ENCODE assay signal across 16 cellular contexts in genomic region chr2:37020887-37021796, GRCh38. TPM values are rescaled to one million over a fixed set of nuclear protein-coding genes. Genes with fewer than 3 reads are reported as not detected.
DNase-seq lines count a peak whose midpoint lies in the region; ATAC-seq, FAIRE-seq and TF ChIP-seq lines count a peak whose summit lies in the region.
"Had no signal": no experiment of that assay in that cellular context is flagged by ENCODE, and none has a peak within 500 bp of the region (broad histone marks: within the 10 kb centered on the region; RNA-seq: fewer than 3 reads in every experiment).

No MANE protein-coding gene starts in this region.

- no peaks in the 10 kb centered on the region for H3K27me3 Mint-ChIP-seq in naive thymus-derived CD4-positive, alpha-beta T cell
- H3K27me3 Mint-ChIP-seq: activated CD8-positive, alpha-beta T cell treated with anti-CD3 and anti-CD28 coated beads for 36 hours had no signal

- no peak overlapping the region for H3K4me3 Mint-ChIP-seq in naive thymus-derived CD4-positive, alpha-beta T cell
- H3K4me3 Mint-ChIP-seq: activated CD8-positive, alpha-beta T cell treated with anti-CD3 and anti-CD28 coated beads for 36 hours had no signal

- DNase-seq in HepG2 (ENCODE audit: low spot score) (no peak), right lobe of liver (no peak), fibroblast of pulmonary artery (ENCODE audit: low read depth) (peak; percentile 45), pancreas (no peak), aorta (no peak)
- DNase-seq in naive thymus-derived CD4-positive, alpha-beta T cell = no peak
- DNase-seq: activated CD8-positive, alpha-beta T cell treated with anti-CD3 and anti-CD28 coated beads for 36 hours; NCI-H187; NCI-H82; SHP77 had no signal

- no peaks in the 10 kb centered on the region for H3K27me3 ChIP-seq in HepG2 (ENCODE audit: control insufficient read depth in 1 of 2, insufficient read depth in 2 of 2, low read length in 2 of 2)
- no peaks in the 10 kb centered on the region for H3K27me3 ChIP-seq in right lobe of liver
- H3K27me3 ChIP-seq in pancreas = no peaks in the 10 kb centered on the region
- H3K27me3 ChIP-seq in aorta (ENCODE audit: control insufficient read depth in 1 of 2, insufficient read depth in 2 of 2, low read length in 1 of 2) = no peaks in the 10 kb centered on the region
- no peaks in the 10 kb centered on the region for H3K27me3 ChIP-seq in naive thymus-derived CD4-positive, alpha-beta T cell (ENCODE audit: control insufficient read depth in 2 of 2, insufficient read depth in 2 of 2, low read length in 2 of 2)
- H3K27me3 ChIP-seq: neutrophil had no signal

- no peaks in the 10 kb centered on the region for H3K79me2 ChIP-seq in HepG2 (ENCODE audit: insufficient read depth, low read length)

- no peak overlapping the region for H3K4me2 ChIP-seq in HepG2 (ENCODE audit: low read depth, low read length)
- H3K4me2 ChIP-seq: KMS-11 had no signal

- FAIRE-seq in HepG2 (lab: Jason Lieb, UNC) (no peak), pancreas (lab: Jason Lieb, UNC) (peak; percentile 85)
- FAIRE-seq: colon, keratinocyte had no signal

- CTCF ChIA-PET in HepG2 (lab: Yijun Ruan, JAX; ENCODE audit: low intra/inter-chr PET ratio, low total read pairs) = no interaction called here
- CTCF ChIA-PET in naive thymus-derived CD4-positive, alpha-beta T cell (lab: Charles Lee) = no interaction called here

- no peak overlapping the region for H3K9ac ChIP-seq in HepG2 (ENCODE audit: insufficient read depth, low read depth, low read length)
- H3K9ac ChIP-seq: KMS-11 had no signal

- peaks cover 5 to 25% of the 10 kb centered on the region in 2 experiments for H3K36me3 ChIP-seq in HepG2 (replicated peaks in 1 of 2; ENCODE audit: control insufficient read depth in 1 of 2, insufficient read depth in 2 of 2, low read length in 2 of 2)
- peaks cover 0 to 46% (median 6%) of the 10 kb centered on the region in 4 donors for H3K36me3 ChIP-seq in right lobe of liver
- peaks cover 0 to 29% (median 16%) of the 10 kb centered on the region in 3 donors for H3K36me3 ChIP-seq in pancreas
- peaks cover 2 to 3% of the 10 kb centered on the region in 2 donors for H3K36me3 ChIP-seq in aorta (ENCODE audit: control insufficient read depth in 1 of 2, insufficient read depth in 2 of 2, low read length in 1 of 2)
- H3K36me3 ChIP-seq in naive thymus-derived CD4-positive, alpha-beta T cell (ENCODE audit: control insufficient read depth in 2 of 3, insufficient read depth in 3 of 3, low read length in 3 of 3) = peaks cover 9 to 74% (median 22%) of the 10 kb centered on the region in 3 experiments

- H3K27ac ChIP-seq in HepG2 (ENCODE audit: extremely low read length, insufficient read depth, low read length) (no peak overlapping the region), right lobe of liver (no peak overlapping the region), pancreas (peak overlapping the region in 1 of 4 donors; percentile 24), aorta (ENCODE audit: low read depth in 1 of 2, low read length in 2 of 2) (peak overlapping the region; percentile 4 to 61)
- no peak overlapping the region for H3K27ac ChIP-seq in naive thymus-derived CD4-positive, alpha-beta T cell (ENCODE audit: low read depth, low read length)
- H3K27ac ChIP-seq: KMS-11, neutrophil had no signal

- peak overlapping the region in 1 of 9 donors; percentile 17 for H3K27ac Mint-ChIP-seq in naive thymus-derived CD4-positive, alpha-beta T cell
- H3K27ac Mint-ChIP-seq: activated CD8-positive, alpha-beta T cell treated with anti-CD3 and anti-CD28 coated beads for 36 hours had no signal

- H3K9me3 ChIP-seq in HepG2 (ENCODE audit: low read length) (no peaks in the 10 kb centered on the region), right lobe of liver (no peaks in the 10 kb centered on the region), pancreas (no peaks in the 10 kb centered on the region), aorta (ENCODE audit: control insufficient read depth, low read length) (no peaks in the 10 kb centered on the region)
- no peaks in the 10 kb centered on the region for H3K9me3 ChIP-seq in naive thymus-derived CD4-positive, alpha-beta T cell (ENCODE audit: control insufficient read depth in 2 of 3, low read length in 3 of 3)
- H3K9me3 ChIP-seq: neutrophil had no signal

- H3K4me3 ChIP-seq in HepG2 (replicated peaks in 1 of 3; ENCODE audit: insufficient read depth in 1 of 3, low read depth in 2 of 3, low read length in 3 of 3) = no peak overlapping the region
- no peak overlapping the region for H3K4me3 ChIP-seq in right lobe of liver
- no peak overlapping the region for H3K4me3 ChIP-seq in fibroblast of pulmonary artery (replicated peaks; ENCODE audit: low read depth, low read length)
- H3K4me3 ChIP-seq in pancreas = no peak overlapping the region
- no peak overlapping the region for H3K4me3 ChIP-seq in aorta (ENCODE audit: low read length in 2 of 2)
- no peak overlapping the region for H3K4me3 ChIP-seq in naive thymus-derived CD4-positive, alpha-beta T cell (ENCODE audit: low read length)

- in situ Hi-C loops in HepG2 (cut with HindIII; ENCODE audit: extremely low pct_ligation_motif_present, low pct_unique_long_range_greater_than_20kb) = loop anchor here (10.0 kb wide), 1 partner anchor 236 kb away; no protein-coding TSS in a partner anchor

- TF ChIP-seq RAD21 in HepG2 (CRISPR knock-in tag; IDR thresholded peaks at IDR 0.05) = no peak

- H3K4me1 ChIP-seq in HepG2 (ENCODE audit: insufficient read depth, low read length) (no peaks in the 10 kb centered on the region), right lobe of liver (no peaks in the 10 kb centered on the region), pancreas (peaks cover 0 to 11% (median 0%) of the 10 kb centered on the region in 3 donors), aorta (ENCODE audit: control insufficient read depth in 1 of 2, insufficient read depth in 2 of 2, low read length in 2 of 2) (peaks cover 0 to 6% of the 10 kb centered on the region in 2 donors)
- no peaks in the 10 kb centered on the region for H3K4me1 ChIP-seq in naive thymus-derived CD4-positive, alpha-beta T cell (ENCODE audit: control insufficient read depth in 2 of 2, insufficient read depth in 2 of 2, low read length in 2 of 2)

- 94% methylated on average over 5 of the region's 5 CpGs for WGBS in HepG2 (ENCODE audit: low lambda C conversion rate)
- WGBS in right lobe of liver (ENCODE audit: insufficient coverage, low coverage, low lambda C conversion rate, missing lambda C conversion rate) = 92% methylated on average over 5 of the region's 5 CpGs
- WGBS in pancreas, 2 donors = 94 to 96% methylated on average over 5 of the region's 5 CpGs
- WGBS in aorta, 2 donors = 65 to 66% methylated on average over 5 of the region's 5 CpGs

- H2AFZ ChIP-seq in HepG2 (ENCODE audit: low read length) = no peak overlapping the region

- TF ChIP-seq EP300 in HepG2 (IDR thresholded peaks at IDR 0.05; ENCODE audit: low read depth in 2 of 2, low read length in 2 of 2) = no peak
- TF ChIP-seq EP300 in HepG2 (CRISPR knock-in tag; IDR thresholded peaks at IDR 0.05; ENCODE audit: borderline replicate concordance) = no peak

- no TSS peak for BruUV-seq in HepG2 (replicated peaks; lab: Mats Ljungman, UMichigan)

- H3K4me1 Mint-ChIP-seq in naive thymus-derived CD4-positive, alpha-beta T cell = no peaks in the 10 kb centered on the region

- TF ChIP-seq POLR2A in HepG2 (IDR thresholded peaks at IDR 0.05; ENCODE audit: insufficient read depth in 1 of 2, low read depth in 2 of 2, low read length in 2 of 2) (no peak), right lobe of liver (IDR thresholded peaks at IDR 0.05) (no peak)

- intact Hi-C loops in HepG2 (cut with micrococcal nuclease; ENCODE audit: unreplicated experiment) = no loop called here
- intact Hi-C loops in right lobe of liver (cut with DNase I) = no loop called here
- intact Hi-C loops in pancreas (cut with DNase I) = no loop called here
- intact Hi-C loops in aorta (cut with DNase I) = no loop called here
- intact Hi-C loops in naive thymus-derived CD4-positive, alpha-beta T cell (cut with micrococcal nuclease) = no loop called here

- peaks cover 5 to 53% (median 27%) of the 10 kb centered on the region in 5 donors for H3K36me3 Mint-ChIP-seq in naive thymus-derived CD4-positive, alpha-beta T cell

- no peaks in the 10 kb centered on the region for H4K20me1 ChIP-seq in HepG2 (ENCODE audit: insufficient read depth, low read length)

- H3K9me3 Mint-ChIP-seq in naive thymus-derived CD4-positive, alpha-beta T cell = no peaks in the 10 kb centered on the region
- H3K9me3 Mint-ChIP-seq: activated CD8-positive, alpha-beta T cell treated with anti-CD3 and anti-CD28 coated beads for 36 hours had no signal

- POLR2A ChIA-PET in HepG2 (lab: Yijun Ruan, JAX) = no interaction called here
- POLR2A ChIA-PET in naive thymus-derived CD4-positive, alpha-beta T cell (lab: Charles Lee) = no interaction called here

- TF ChIP-seq CTCF in HepG2 (CRISPR knock-in tag; IDR thresholded peaks at IDR 0.05) (no peak), right lobe of liver (IDR thresholded peaks at IDR 0.05) (no peak), fibroblast of pulmonary artery (IDR thresholded peaks at IDR 0.05; ENCODE audit: low read length, missing control alignments) (no peak), pancreas (IDR thresholded peaks at IDR 0.05) (no peak)

- ATAC-seq in HepG2 (no peak), right lobe of liver (no peak), pancreas (peak in 1 of 4 donors; percentile 9), aorta (ENCODE audit: low FRiP score) (peak; percentile 29), GM21619 (IDR thresholded peaks at IDR 0.05; ENCODE audit: unreplicated experiment) (no peak), HG03520 (IDR thresholded peaks at IDR 0.05; ENCODE audit: unreplicated experiment) (no peak)
- ATAC-seq in naive thymus-derived CD4-positive, alpha-beta T cell = no peak
- ATAC-seq: activated CD8-positive, alpha-beta T cell treated with anti-CD3 and anti-CD28 coated beads for 36 hours had no signal

RNA-seq across cellular contexts. Expression of gene STRN, which starts 54.8 kb away (rescaled TPM):
- 19.3 and 28.4 TPM in 2 replicates for total RNA-seq in HepG2 (2016; rRNA removed; fragmentation: Illumina TruSeq; extraction: Trizol)
- total RNA-seq in HepG2 (2016; cell fraction: cytosol; rRNA removed; fragmentation: Illumina TruSeq; extraction: Trizol; ENCODE audit: low read depth) = 2.6 and 3.9 TPM in 2 replicates
- total RNA-seq in HepG2 (2016; cell fraction: insoluble cytoplasmic fraction; rRNA removed; fragmentation: Illumina TruSeq; extraction: Trizol) = 18.1 and 28.1 TPM in 2 replicates
- 4.7 and 5.6 TPM in 2 replicates for total RNA-seq in HepG2 (2016; cell fraction: membrane; rRNA removed; fragmentation: Illumina TruSeq; extraction: Trizol)
- total RNA-seq in HepG2 (2016; cell fraction: nucleus; rRNA removed; fragmentation: Illumina TruSeq; extraction: Trizol) = 13.5 and 15.6 TPM in 2 replicates
- polyA plus RNA-seq in HepG2 (2011; rRNA removed) = 8.8 and 10.4 TPM in 2 replicates
- 4.5 and 5.8 TPM in 2 replicates for polyA plus RNA-seq in HepG2 (2011; cell fraction: cytosol; rRNA removed)
- polyA plus RNA-seq in HepG2 (2011; cell fraction: nucleus; rRNA removed) = 7.3 and 7.7 TPM in 2 replicates
- polyA plus RNA-seq in HepG2 (2012) = 9.5 and 11.1 TPM in 2 replicates
- 0.25 and 0.29 TPM in 2 replicates for polyA plus RNA-seq in HepG2 (2016; cell fraction: cytosol; fragmentation: Illumina TruSeq; extraction: Trizol; ENCODE audit: low read depth)
- polyA plus RNA-seq in HepG2 (2016; cell fraction: insoluble cytoplasmic fraction; fragmentation: Illumina TruSeq; extraction: Trizol; ENCODE audit: low read depth) = 12.8 and 13.6 TPM in 2 replicates
- polyA plus RNA-seq in HepG2 (2016; cell fraction: membrane; fragmentation: Illumina TruSeq; extraction: Trizol; ENCODE audit: low read depth) = 1.2 and 1.6 TPM in 2 replicates
- 8.9 and 9.6 TPM in 2 replicates for polyA plus RNA-seq in HepG2 (2016; cell fraction: nucleus; fragmentation: Illumina TruSeq; extraction: Trizol; ENCODE audit: insufficient read depth, low read depth)
- 20.8 and 25.5 TPM in 2 replicates for polyA minus RNA-seq in HepG2 (2011; rRNA and poly(A)+ RNA removed; ENCODE audit: low replicate concordance)
- 17.0 and 22.1 TPM in 2 replicates for polyA minus RNA-seq in HepG2 (2011; cell fraction: cytosol; rRNA and poly(A)+ RNA removed)
- polyA minus RNA-seq in HepG2 (2011; cell fraction: nucleus; rRNA and poly(A)+ RNA removed) = 30.6 and 31.7 TPM in 2 replicates
- 10 to 100 TPM in 2 of 6 experiments, 1 to 10 TPM in 4; 6.2 to 10.6 (median 8.2) TPM for total RNA-seq in right lobe of liver
- total RNA-seq in pancreas = 10 to 100 TPM in 2 of 6 donors, 1 to 10 TPM in 4; 6.9 to 16.2 (median 8.7) TPM
- 1 to 10 TPM; 1.8 to 3.0 TPM for polyA plus RNA-seq in pancreas
- total RNA-seq in aorta = 10 to 100 TPM; 31.8 to 33.8 TPM
- polyA plus RNA-seq in aorta = 1 to 10 TPM; 5.1 to 6.1 TPM
- total RNA-seq in naive thymus-derived CD4-positive, alpha-beta T cell = 10 to 100 TPM; 23.0 to 35.0 (median 30.9) TPM
- polyA plus RNA-seq in naive thymus-derived CD4-positive, alpha-beta T cell = 10 to 100 TPM; 12.4 to 12.9 TPM

Comparison
In these comparisons a context has a peak if more than half of its experiments do, and no peak if none do; other contexts are left out.
1. H3K27ac ChIP-seq: peak in aorta (2 of 2); none in HepG2 (single experiment), right lobe of liver (0 of 3) and naive thymus-derived CD4-positive, alpha-beta T cell (single experiment).